ENCODE assay signal across 12 cellular contexts in the genomic region with DNA sequence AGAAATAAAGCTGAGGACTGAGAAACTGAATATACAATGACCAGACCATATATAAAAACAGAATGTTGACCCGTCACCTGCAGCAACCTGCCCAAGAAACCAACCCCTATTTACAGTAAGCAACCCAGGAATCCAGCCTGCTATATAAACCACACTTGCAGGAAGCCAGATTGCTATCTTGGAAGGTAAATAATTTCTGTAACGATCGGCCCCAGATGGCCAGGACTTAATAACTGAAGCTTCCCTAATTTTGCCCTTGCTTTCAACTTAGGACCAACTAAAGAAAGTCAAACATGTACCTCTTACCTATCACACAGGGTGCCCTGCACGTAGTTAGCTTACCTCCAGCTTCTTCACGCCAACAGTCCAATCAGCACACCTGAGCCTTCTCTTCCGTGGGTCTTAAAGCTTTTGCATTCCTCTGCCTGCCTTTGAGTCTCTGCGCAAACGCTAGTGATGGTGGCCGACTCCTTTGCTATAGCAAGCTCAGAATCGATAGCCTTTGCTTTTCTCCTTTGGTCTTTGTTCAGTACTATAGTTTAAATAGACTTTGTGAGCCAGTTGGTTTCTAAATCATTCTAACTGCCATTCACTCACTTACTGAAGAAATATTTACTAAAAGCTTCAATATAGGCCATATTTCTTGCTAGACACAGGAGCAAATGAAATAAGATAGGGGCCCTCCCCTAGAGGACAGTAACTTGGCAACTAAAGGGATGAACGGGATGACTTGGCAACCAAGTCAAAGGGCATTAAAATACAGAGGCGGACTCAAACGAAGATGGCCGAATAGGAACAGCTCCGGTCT. TPM values are rescaled to one million over a fixed set of nuclear protein-coding genes. Genes with fewer than 3 reads are reported as not detected.
DNase-seq lines count a peak whose midpoint lies in the region; ATAC-seq and TF ChIP-seq lines count a peak whose summit lies in the region.
"Had no signal": no experiment of that assay in that cellular context is flagged by ENCODE, and none has a peak within 500 bp of the region (broad histone marks: within the 10 kb centered on the region; RNA-seq: fewer than 3 reads in every experiment).

No MANE protein-coding gene starts in this region.

- H3K9me3 ChIP-seq in parathyroid adenoma (ENCODE audit: control insufficient read depth, low read length) (no peaks in the 10 kb centered on the region), testis (no peaks in the 10 kb centered on the region)
- H3K9me3 ChIP-seq: esophagus muscularis mucosa, left lung had no signal

- peak overlapping the region; percentile 9 for H3K4me3 Mint-ChIP-seq in activated CD4-positive, alpha-beta T cell treated with anti-CD3 and anti-CD28 coated beads for 36 hours

- no peaks in the 10 kb centered on the region for H3K79me2 ChIP-seq in parathyroid adenoma

- H3K27me3 Mint-ChIP-seq in activated CD4-positive, alpha-beta T cell treated with anti-CD3 and anti-CD28 coated beads for 36 hours, result no peaks in the 10 kb centered on the region
- H3K27me3 Mint-ChIP-seq: brain had no signal

- WGBS in testis, 2 donors, result 90 to 92% methylated on average over 15 of the region's 15 CpGs

- no peak for DNase-seq in activated CD4-positive, alpha-beta T cell treated with anti-CD3 and anti-CD28 coated beads for 36 hours
- no peak for DNase-seq in activated CD4-positive, alpha-beta T cell treated with anti-CD3 and anti-CD28 coated beads, Interleukin-2, amount 50 U/mL, for 4 hours
- DNase-seq in NCI-H526 treated with DMSO at 0.1 percent for 48 hours (lab: John Stamatoyannopoulos, UW), result peak; percentile 10
- no peak for DNase-seq in foreskin keratinocyte
- DNase-seq in testis, result no peak
- DNase-seq: left lung had no signal

- no peaks in the 10 kb centered on the region for H3K36me3 ChIP-seq in parathyroid adenoma (ENCODE audit: control insufficient read depth, insufficient read depth, low read length)
- H3K36me3 ChIP-seq in testis (ENCODE audit: low read depth, missing control alignments), result no peaks in the 10 kb centered on the region
- H3K36me3 ChIP-seq: esophagus muscularis mucosa had no signal

- H3K27ac ChIP-seq in foreskin keratinocyte (peak overlapping the region; percentile 76), parathyroid adenoma (no peak overlapping the region), testis (no peak overlapping the region)
- H3K27ac ChIP-seq: esophagus muscularis mucosa, left lung had no signal

- intact Hi-C loops in activated CD4-positive, alpha-beta T cell treated with anti-CD3 and anti-CD28 coated beads for 36 hours (cut with DNase I, micrococcal nuclease), result no loop called here
- intact Hi-C loops in testis (cut with DNase I; ENCODE audit: low total_unique reads), result no loop called here

- H2AFZ ChIP-seq in parathyroid adenoma, result peak overlapping the region; percentile 28

- H3K4me1 ChIP-seq in foreskin keratinocyte (peaks cover 4% of the 10 kb centered on the region), parathyroid adenoma (peaks cover 9% of the 10 kb centered on the region), testis (no peaks in the 10 kb centered on the region)
- H3K4me1 ChIP-seq: esophagus muscularis mucosa, left lung had no signal

- no peaks in the 10 kb centered on the region for H3K27me3 ChIP-seq in foreskin keratinocyte
- no peaks in the 10 kb centered on the region for H3K27me3 ChIP-seq in parathyroid adenoma (ENCODE audit: control insufficient read depth, insufficient read depth, low read length)
- no peaks in the 10 kb centered on the region for H3K27me3 ChIP-seq in testis
- H3K27me3 ChIP-seq: esophagus muscularis mucosa, left lung had no signal

- no peak overlapping the region for H3K27ac Mint-ChIP-seq in activated CD4-positive, alpha-beta T cell treated with anti-CD3 and anti-CD28 coated beads for 36 hours
- H3K27ac Mint-ChIP-seq: brain had no signal

- H3K4me3 ChIP-seq in parathyroid adenoma (ENCODE audit: low read depth, low read length), result no peak overlapping the region
- H3K4me3 ChIP-seq in testis, result no peak overlapping the region
- H3K4me3 ChIP-seq: esophagus muscularis mucosa, left lung had no signal

- POLR2A ChIA-PET in activated CD4-positive, alpha-beta T cell treated with anti-CD3 and anti-CD28 coated beads for 36 hours (lab: Charles Lee), result no interaction called here

- CTCF ChIA-PET in activated CD4-positive, alpha-beta T cell treated with anti-CD3 and anti-CD28 coated beads for 36 hours (lab: Charles Lee), result interaction anchor here (0.9 kb wide), 1 partner anchor 30 kb away, joined by 4 read pairs; no protein-coding TSS in a partner anchor

- no peak overlapping the region for H3K9ac ChIP-seq in parathyroid adenoma

- H3K9me3 Mint-ChIP-seq in activated CD4-positive, alpha-beta T cell treated with anti-CD3 and anti-CD28 coated beads for 36 hours (ENCODE audit: low read depth), result no peaks in the 10 kb centered on the region

- TF ChIP-seq CTCF in foreskin keratinocyte (conservative IDR thresholded peaks at IDR 0.05) (no peak), parathyroid adenoma (IDR thresholded peaks at IDR 0.05) (no peak), testis (IDR thresholded peaks at IDR 0.05) (no peak)

- H3K36me3 Mint-ChIP-seq in activated CD4-positive, alpha-beta T cell treated with anti-CD3 and anti-CD28 coated beads for 36 hours (ENCODE audit: low read depth), result peaks cover 30% of the 10 kb centered on the region

- ATAC-seq in activated CD4-positive, alpha-beta T cell treated with anti-CD3 and anti-CD28 coated beads for 36 hours, result no peak
- ATAC-seq in foreskin keratinocyte (peak; percentile 52), GM21717 (IDR thresholded peaks at IDR 0.05; ENCODE audit: unreplicated experiment) (no peak), HG02938 (IDR thresholded peaks at IDR 0.05; ENCODE audit: unreplicated experiment) (no peak)
- ATAC-seq: left lung, SK-N-SH treated with all-trans-retinoic acid at 6 μM for 48 hours had no signal

- TF ChIP-seq POLR2A in testis (IDR thresholded peaks at IDR 0.05), result no peak

- H3K4me2 ChIP-seq in parathyroid adenoma (ENCODE audit: low read length), result no peak overlapping the region

- H3K4me1 Mint-ChIP-seq in activated CD4-positive, alpha-beta T cell treated with anti-CD3 and anti-CD28 coated beads for 36 hours, result peaks cover 13% of the 10 kb centered on the region
- H3K4me1 Mint-ChIP-seq: brain had no signal

RNA-seq across cellular contexts. Expression of gene MPHOSPH6, which starts 31.3 kb away (rescaled TPM):
- 10 to 100 TPM; 48.0 to 48.7 TPM for total RNA-seq in activated CD4-positive, alpha-beta T cell treated with anti-CD3 and anti-CD28 coated beads for 36 hours
- total RNA-seq in foreskin keratinocyte (63.9 and 70.8 TPM in 2 replicates), testis (10 to 100 TPM; 22.0 to 52.3 TPM)
- polyA plus RNA-seq in foreskin keratinocyte (73.3 and 83.9 TPM in 2 replicates), testis (ENCODE audit: insufficient read depth, low read depth, low replicate concordance) (22.7 TPM)
